9 cellular contexts compared by ENCODE assay signal in genomic region chr7:134690016-134690415, GRCh38. TPM values are rescaled to one million over a fixed set of nuclear protein-coding genes. Genes with fewer than 3 reads are reported as not detected.
DNase-seq lines count a peak whose midpoint lies in the region; ATAC-seq, FAIRE-seq and TF ChIP-seq lines count a peak whose summit lies in the region.
"Had no signal": no experiment of that assay in that cellular context is flagged by ENCODE, and none has a peak within 500 bp of the region (broad histone marks: within the 10 kb centered on the region; RNA-seq: fewer than 3 reads in every experiment).

No MANE protein-coding gene starts in this region.

- H3K4me3 Mint-ChIP-seq in activated T-cell treated with anti-CD3 and anti-CD28 coated beads, Interleukin-2, amount 50 U/mL, for 72 hours, result no peak overlapping the region
- H3K4me3 Mint-ChIP-seq: activated B cell treated with CpG ODN at 0.5 μM for 24 hours had no signal

- no peak for DNase-seq in activated T-cell treated with anti-CD3 and anti-CD28 coated beads, Interleukin-2, amount 50 U/mL, for 72 hours
- no peak for DNase-seq in activated T-cell treated with anti-CD3 and anti-CD28 coated beads, Interleukin-2, amount 50 U/mL, for 48 hours
- no peak for DNase-seq in GM12878 (ENCODE audit: low read depth, low spot score)
- DNase-seq in left lobe of liver (ENCODE audit: low spot score), result no peak
- DNase-seq in uterus, result no peak
- no peak for DNase-seq in activated gamma-delta T cell treated with Interleukin-2 at 50 U/mL for 16 hours
- no peak for DNase-seq in NCI-H187 treated with DMSO at 0.1 percent for 48 hours (lab: John Stamatoyannopoulos, UW)
- no peak for DNase-seq in ureter (ENCODE audit: low spot score)
- DNase-seq: activated B cell treated with CpG ODN at 0.5 μM for 24 hours had no signal

- no peaks in the 10 kb centered on the region for H3K36me3 Mint-ChIP-seq in activated T-cell treated with anti-CD3 and anti-CD28 coated beads, Interleukin-2, amount 50 U/mL, for 72 hours (ENCODE audit: insufficient read depth in 2 of 2)

- no peak overlapping the region for H3K4me3 ChIP-seq in GM12878
- H3K4me3 ChIP-seq in uterus, result peak overlapping the region; percentile 21 to 25

- no peak overlapping the region for H2AFZ ChIP-seq in GM12878 (ENCODE audit: control insufficient read depth, low read depth, low read length)

- no peaks in the 10 kb centered on the region for H3K9me3 Mint-ChIP-seq in activated T-cell treated with anti-CD3 and anti-CD28 coated beads, Interleukin-2, amount 50 U/mL, for 72 hours
- H3K9me3 Mint-ChIP-seq: activated B cell treated with CpG ODN at 0.5 μM for 24 hours had no signal

- SMC1A ChIA-PET in GM12878 (lab: Charles Lee; ENCODE audit: uncharacterized antibody, unreplicated experiment), result interaction anchor here (0.7 to 2.9 kb wide), 19 partner anchors 11 to 481 kb away, joined by 3 to 41 read pairs (median 4); partner anchors contain the start of genes BPGM and CYREN

- no peak overlapping the region for H3K9ac ChIP-seq in GM12878 (ENCODE audit: control insufficient read depth, insufficient read depth, low read length)

- no TSS peak for BruUV-seq in GM12878 (replicated peaks; lab: Mats Ljungman, UMichigan)

- H3K27ac Mint-ChIP-seq in activated T-cell treated with anti-CD3 and anti-CD28 coated beads, Interleukin-2, amount 50 U/mL, for 72 hours, result peak overlapping the region; percentile 66
- H3K27ac Mint-ChIP-seq: activated B cell treated with CpG ODN at 0.5 μM for 24 hours had no signal

- H3K36me3 ChIP-seq in GM12878 (ENCODE audit: control insufficient read depth in 2 of 2, insufficient read depth in 2 of 2, low read length in 1 of 2), result no peaks in the 10 kb centered on the region
- H3K36me3 ChIP-seq in uterus, result no peaks in the 10 kb centered on the region

- TF ChIP-seq CTCF in GM12878 (IDR thresholded peaks at IDR 0.05 in 2 of 3, conservative IDR thresholded peaks at IDR 0.05 in 1 of 3; ENCODE audit: control insufficient read depth in 2 of 3, extremely low read depth in 1 of 3, insufficient read depth in 1 of 3, low read depth in 3 of 3, low read length in 3 of 3) (peak in 1 of 3 experiments; percentile 10; a peak in 1 of 6 replicates), uterus (IDR thresholded peaks at IDR 0.05) (peak; percentile 58 to 85 (median 74))

- POLR2A ChIA-PET in GM12878 (lab: Charles Lee), result interaction anchor here (1.6 kb wide), 1 partner anchor 42 kb away, joined by 5 read pairs; no protein-coding TSS in a partner anchor

- H3K27me3 ChIP-seq in GM12878 (replicated peaks in 1 of 2; ENCODE audit: control insufficient read depth in 2 of 2, insufficient read depth in 2 of 2, low read length in 1 of 2) (peaks cover 0 to 2% of the 10 kb centered on the region in 2 experiments; a peak in 1 of 4 replicates), uterus (no peaks in the 10 kb centered on the region)

- TF ChIP-seq EP300 in GM12878 (IDR thresholded peaks at IDR 0.05; ENCODE audit: borderline replicate concordance in 1 of 2, control insufficient read depth in 1 of 2, low read depth in 2 of 2, low read length in 2 of 2), result no peak

- ATAC-seq in activated T-cell treated with anti-CD3 and anti-CD28 coated beads, Interleukin-2, amount 50 U/mL, for 72 hours (replicated peaks in 1 of 2), result peak; percentile 37 to 47
- ATAC-seq in GM12878, result peak; percentile 75
- peak; percentile 88 for ATAC-seq in left lobe of liver

- no peak for FAIRE-seq in GM12878 (lab: Jason Lieb, UNC)

- RAD21 ChIA-PET in GM12878 (lab: Charles Lee; ENCODE audit: unreplicated experiment), result interaction anchor here (0.7 to 2.3 kb wide), 15 partner anchors 10 to 296 kb away, joined by 3 to 15 read pairs (median 5); partner anchors contain the start of gene AGBL3

- H3K27ac ChIP-seq in GM12878 (ENCODE audit: control insufficient read depth, insufficient read depth), result no peak overlapping the region
- peak overlapping the region; percentile 88 to 89 for H3K27ac ChIP-seq in uterus

- no peak for TF ChIP-seq POLR2A in GM12878 (IDR thresholded peaks at IDR 0.05; ENCODE audit: low read depth, low read length)
- no peak for TF ChIP-seq POLR2A in uterus (IDR thresholded peaks at IDR 0.05)

- intact Hi-C loops in GM12878 (cut with micrococcal nuclease; ENCODE audit: unreplicated experiment) (no loop called here), uterus (cut with DNase I; ENCODE audit: low total_unique reads) (no loop called here)

- TF ChIP-seq RAD21 in GM12878 (IDR thresholded peaks at IDR 0.05; ENCODE audit: insufficient read depth, low read depth, low read length), result peak; percentile 41

- WGBS in GM12878 (ENCODE audit: insufficient coverage, insufficient replicate concordance, low lambda C conversion rate, missing lambda C conversion rate), result 63% methylated on average over 5 of the region's 5 CpGs

- H3K9me3 ChIP-seq in GM12878 (replicated peaks; ENCODE audit: control insufficient read depth, insufficient read depth, low read length), result no peaks in the 10 kb centered on the region
- no peaks in the 10 kb centered on the region for H3K9me3 ChIP-seq in uterus

- H3K4me1 ChIP-seq in GM12878 (ENCODE audit: control insufficient read depth, insufficient read depth, low read length), result no peaks in the 10 kb centered on the region
- H3K4me1 ChIP-seq in uterus, result peaks cover 6 to 7% of the 10 kb centered on the region in 2 donors

- in situ Hi-C loops in GM12878 (cut with MboI), result no loop called here

- H4K20me1 ChIP-seq in GM12878 (ENCODE audit: control insufficient read depth, insufficient read depth), result no peaks in the 10 kb centered on the region

- CTCF ChIA-PET in GM12878 (lab: Yijun Ruan, JAX), result interaction anchor here (0.7 to 5.7 kb wide), 35 partner anchors 12 to 645 kb away, joined by 3 to 32 read pairs (median 3); partner anchors contain the start of gene CYREN

- no peaks in the 10 kb centered on the region for H3K79me2 ChIP-seq in GM12878 (ENCODE audit: control insufficient read depth, insufficient read depth, low read length)

- H3K4me1 Mint-ChIP-seq in activated T-cell treated with anti-CD3 and anti-CD28 coated beads, Interleukin-2, amount 50 U/mL, for 72 hours (ENCODE audit: low read depth), result peaks cover 30% of the 10 kb centered on the region
- H3K4me1 Mint-ChIP-seq: activated B cell treated with CpG ODN at 0.5 μM for 24 hours had no signal

- no peaks in the 10 kb centered on the region for H3K27me3 Mint-ChIP-seq in activated T-cell treated with anti-CD3 and anti-CD28 coated beads, Interleukin-2, amount 50 U/mL, for 72 hours (ENCODE audit: low read depth)

- H3K4me2 ChIP-seq in GM12878 (ENCODE audit: control insufficient read depth, insufficient read depth), result no peak overlapping the region

TF ChIP-seq in GM12878, 131 proteins besides CTCF, POLR2A, EP300 and RAD21:
- no peak for TF ChIP-seq ZZZ3 (IDR thresholded peaks at IDR 0.05; ENCODE audit: control insufficient read depth, insufficient read length, low read depth)
- peak; percentile 36; the same call in 1 of the 2 replicates for TF ChIP-seq SMC3 (IDR thresholded peaks at IDR 0.05; ENCODE audit: borderline replicate concordance, low read length)

RNA-seq across cellular contexts. Expression of gene BPGM, which starts 43.4 kb away (rescaled TPM):
- 10 to 100 TPM; 22.3 to 27.7 TPM for total RNA-seq in activated T-cell treated with anti-CD3 and anti-CD28 coated beads, Interleukin-2, amount 50 U/mL, for 72 hours
- 7.5 and 10.8 TPM in 2 replicates for total RNA-seq in GM12878 (2013; cell fraction: nucleolus; rRNA removed)
- total RNA-seq in GM12878 (2014; rRNA removed) (10.0 and 13.2 TPM in 2 replicates), GM12878 (2014; rRNA removed; fragmentation: Illumina TruSeq; extraction: Trizol) (14.9 and 15.4 TPM in 2 replicates), GM12878 (2021) (9.0 and 9.4 TPM in 2 replicates), left lobe of liver (5.9 TPM), uterus (10 to 100 TPM; 11.0 to 57.4 (median 15.0) TPM), ureter (25.5 TPM)
- 7.3 TPM for polyA plus RNA-seq in GM12878 (2011; ENCODE audit: low read depth)
- polyA plus RNA-seq in GM12878 (2011; rRNA removed) (17.1 and 23.6 TPM in 2 replicates), GM12878 (2014; fragmentation: Illumina TruSeq; extraction: Trizol) (15.8 and 19.8 TPM in 2 replicates), GM12878 (2014; fragmentation: Nextera tagmentation; extraction: Ambion mirVana) (10 to 100 TPM; 18.4 to 20.1 TPM), GM12878 (2014; rRNA removed) (9.3 and 14.2 TPM in 2 replicates), GM12878 (2016; fragmentation: Nextera tagmentation; extraction: Ambion mirVana) (10 to 100 TPM; 13.6 to 15.1 TPM)
- polyA plus RNA-seq in GM12878 (2011; cell fraction: cytosol; rRNA removed), result 8.0 and 8.4 TPM in 2 replicates
- 4.6 and 5.1 TPM in 2 replicates for polyA plus RNA-seq in GM12878 (2011; cell fraction: nucleus; rRNA removed)
- polyA plus RNA-seq in GM12878 (2012), result 9.4 and 9.8 TPM in 2 replicates
- 7.6 and 9.0 TPM in 2 replicates for polyA minus RNA-seq in GM12878 (2011; rRNA and poly(A)+ RNA removed)
- polyA minus RNA-seq in GM12878 (2011; cell fraction: cytosol; rRNA and poly(A)+ RNA removed), result 2.1 and 2.8 TPM in 2 replicates
- 2.5 and 3.9 TPM in 2 replicates for polyA minus RNA-seq in GM12878 (2011; cell fraction: nucleus; rRNA and poly(A)+ RNA removed)
